20 cellular contexts compared by ENCODE assay signal in genomic region chr12:132071837-132072384, GRCh38.
A peak's percentile ranks its signal among the peaks of the same experiment; 100 is the strongest.
DNase-seq lines count a peak whose midpoint lies in the region; ATAC-seq and TF ChIP-seq lines count a peak whose summit lies in the region.
"Had no signal": no experiment of that assay in that cellular context is flagged by ENCODE, and none has a peak within 500 bp of the region (broad histone marks: within the 10 kb centered on the region; RNA-seq: fewer than 3 reads in every experiment).

No MANE protein-coding gene starts in this region.

- H3K4me3 Mint-ChIP-seq in activated T-cell treated with anti-CD3 and anti-CD28 coated beads, Interleukin-2, amount 50 U/mL, for 24 hours = no peak overlapping the region
- no peak overlapping the region for H3K4me3 Mint-ChIP-seq in central memory CD8-positive, alpha-beta T cell
- H3K4me3 Mint-ChIP-seq in immature natural killer cell = no peak overlapping the region
- H3K4me3 Mint-ChIP-seq: activated CD8-positive, alpha-beta T cell treated with anti-CD3 and anti-CD28 coated beads for 36 hours; brain; CD8-positive, alpha-beta T cell had no signal

- no peak for DNase-seq in activated T-cell treated with anti-CD3 and anti-CD28 coated beads, Interleukin-2, amount 50 U/mL, for 24 hours
- DNase-seq in activated T-cell treated with anti-CD3 and anti-CD28 coated beads for 4 hours (no peak), retinal pigment epithelial cell (ENCODE audit: low read depth) (peak; percentile 8), immature natural killer cell (no peak), hepatic stellate cell (ENCODE audit: low spot score) (no peak)
- no peak for DNase-seq in central memory CD8-positive, alpha-beta T cell (ENCODE audit: low spot score in 2 of 2)
- DNase-seq: activated CD8-positive, alpha-beta T cell treated with anti-CD3 and anti-CD28 coated beads for 36 hours; activated naive CD4-positive, alpha-beta T cell; CD8-positive, alpha-beta T cell; hippocampal formation; left lung; MG63; NCI-H2081; NCI-H524; stimulated activated naive CD8-positive, alpha-beta T cell treated with anti-CD3 and anti-CD28 coated beads, Interleukin-15, Interleukin-2, amounts not matched to agents 100 U/mL and 50 U/mL, for 24 hours had no signal

- peaks cover 4% of the 10 kb centered on the region for H3K4me1 Mint-ChIP-seq in activated T-cell treated with anti-CD3 and anti-CD28 coated beads, Interleukin-2, amount 50 U/mL, for 24 hours (ENCODE audit: low read depth)
- peaks cover 5% of the 10 kb centered on the region for H3K4me1 Mint-ChIP-seq in central memory CD8-positive, alpha-beta T cell
- H3K4me1 Mint-ChIP-seq in immature natural killer cell = peaks cover 2 to 3% of the 10 kb centered on the region in 2 donors
- H3K4me1 Mint-ChIP-seq: brain had no signal

- H3K27me3 Mint-ChIP-seq in activated T-cell treated with anti-CD3 and anti-CD28 coated beads, Interleukin-2, amount 50 U/mL, for 24 hours = no peaks in the 10 kb centered on the region
- no peaks in the 10 kb centered on the region for H3K27me3 Mint-ChIP-seq in central memory CD8-positive, alpha-beta T cell
- H3K27me3 Mint-ChIP-seq in immature natural killer cell (ENCODE audit: low read depth in 3 of 3) = peaks cover 0 to 5% (median 4%) of the 10 kb centered on the region in 3 donors
- H3K27me3 Mint-ChIP-seq: activated CD8-positive, alpha-beta T cell treated with anti-CD3 and anti-CD28 coated beads for 36 hours; brain had no signal

- peak; percentile 6 for ATAC-seq in HG02798 (IDR thresholded peaks at IDR 0.05; ENCODE audit: poor library complexity, unreplicated experiment)
- no peak for ATAC-seq in central memory CD8-positive, alpha-beta T cell (replicated peaks; ENCODE audit: extremely low read depth, poor library complexity, severe bottlenecking)
- no peak for ATAC-seq in GM19324 (IDR thresholded peaks at IDR 0.05; ENCODE audit: low FRiP score, unreplicated experiment)
- ATAC-seq: activated CD8-positive, alpha-beta T cell treated with anti-CD3 and anti-CD28 coated beads for 36 hours; CD8-positive, alpha-beta T cell; left lung; Panc1 had no signal

- no peak for TF ChIP-seq CTCF in retinal pigment epithelial cell (conservative IDR thresholded peaks at IDR 0.05; ENCODE audit: low read depth, low read length)

- no peak overlapping the region for H3K4me3 ChIP-seq in retinal pigment epithelial cell (ENCODE audit: low read length)
- H3K4me3 ChIP-seq: left lung, MG63, smooth muscle cell had no signal

- no peaks in the 10 kb centered on the region for H3K9me3 Mint-ChIP-seq in activated T-cell treated with anti-CD3 and anti-CD28 coated beads, Interleukin-2, amount 50 U/mL, for 24 hours
- no peaks in the 10 kb centered on the region for H3K9me3 Mint-ChIP-seq in central memory CD8-positive, alpha-beta T cell
- H3K9me3 Mint-ChIP-seq in immature natural killer cell = no peaks in the 10 kb centered on the region
- H3K9me3 Mint-ChIP-seq: activated CD8-positive, alpha-beta T cell treated with anti-CD3 and anti-CD28 coated beads for 36 hours; brain; CD8-positive, alpha-beta T cell had no signal

- peaks cover 95% of the 10 kb centered on the region for H3K36me3 Mint-ChIP-seq in activated T-cell treated with anti-CD3 and anti-CD28 coated beads, Interleukin-2, amount 50 U/mL, for 24 hours (ENCODE audit: low read depth)
- H3K36me3 Mint-ChIP-seq in central memory CD8-positive, alpha-beta T cell (ENCODE audit: insufficient read depth) = peaks cover 42% of the 10 kb centered on the region
- H3K36me3 Mint-ChIP-seq in immature natural killer cell = peaks cover 17 to 21% (median 19%) of the 10 kb centered on the region in 3 donors

- peak overlapping the region; percentile 64 for H3K27ac Mint-ChIP-seq in activated T-cell treated with anti-CD3 and anti-CD28 coated beads, Interleukin-2, amount 50 U/mL, for 24 hours
- H3K27ac Mint-ChIP-seq in central memory CD8-positive, alpha-beta T cell (ENCODE audit: low read depth) = peak overlapping the region; percentile 1
- peak overlapping the region in 1 of 6 donors; percentile 31 for H3K27ac Mint-ChIP-seq in immature natural killer cell
- H3K27ac Mint-ChIP-seq: CD8-positive, alpha-beta T cell had no signal
